In genomic region chr1:222979561-222979960, GRCh38 we compare ENCODE assay signal across 1 cellular context.
TF ChIP-seq lines count a peak whose summit lies in the region.

No MANE protein-coding gene starts in this region.

TF ChIP-seq in GM23338, 12 proteins besides CTCF, POLR2A, EP300 and RAD21 (continued from another document):
- TF ChIP-seq, protein P1, sequence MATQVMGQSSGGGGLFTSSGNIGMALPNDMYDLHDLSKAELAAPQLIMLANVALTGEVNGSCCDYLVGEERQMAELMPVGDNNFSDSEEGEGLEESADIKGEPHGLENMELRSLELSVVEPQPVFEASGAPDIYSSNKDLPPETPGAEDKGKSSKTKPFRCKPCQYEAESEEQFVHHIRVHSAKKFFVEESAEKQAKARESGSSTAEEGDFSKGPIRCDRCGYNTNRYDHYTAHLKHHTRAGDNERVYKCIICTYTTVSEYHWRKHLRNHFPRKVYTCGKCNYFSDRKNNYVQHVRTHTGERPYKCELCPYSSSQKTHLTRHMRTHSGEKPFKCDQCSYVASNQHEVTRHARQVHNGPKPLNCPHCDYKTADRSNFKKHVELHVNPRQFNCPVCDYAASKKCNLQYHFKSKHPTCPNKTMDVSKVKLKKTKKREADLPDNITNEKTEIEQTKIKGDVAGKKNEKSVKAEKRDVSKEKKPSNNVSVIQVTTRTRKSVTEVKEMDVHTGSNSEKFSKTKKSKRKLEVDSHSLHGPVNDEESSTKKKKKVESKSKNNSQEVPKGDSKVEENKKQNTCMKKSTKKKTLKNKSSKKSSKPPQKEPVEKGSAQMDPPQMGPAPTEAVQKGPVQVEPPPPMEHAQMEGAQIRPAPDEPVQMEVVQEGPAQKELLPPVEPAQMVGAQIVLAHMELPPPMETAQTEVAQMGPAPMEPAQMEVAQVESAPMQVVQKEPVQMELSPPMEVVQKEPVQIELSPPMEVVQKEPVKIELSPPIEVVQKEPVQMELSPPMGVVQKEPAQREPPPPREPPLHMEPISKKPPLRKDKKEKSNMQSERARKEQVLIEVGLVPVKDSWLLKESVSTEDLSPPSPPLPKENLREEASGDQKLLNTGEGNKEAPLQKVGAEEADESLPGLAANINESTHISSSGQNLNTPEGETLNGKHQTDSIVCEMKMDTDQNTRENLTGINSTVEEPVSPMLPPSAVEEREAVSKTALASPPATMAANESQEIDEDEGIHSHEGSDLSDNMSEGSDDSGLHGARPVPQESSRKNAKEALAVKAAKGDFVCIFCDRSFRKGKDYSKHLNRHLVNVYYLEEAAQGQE (IDR thresholded peaks at IDR 0.05; ENCODE audit: unreplicated experiment) = no peak
- TF ChIP-seq ZNF331 (CRISPR knock-in tag; IDR thresholded peaks at IDR 0.05; ENCODE audit: low read depth) (no peak), EZH2phosphoT487 (IDR thresholded peaks at IDR 0.05; ENCODE audit: unreplicated experiment) (no peak), CREB1 (CRISPR knock-in tag; IDR thresholded peaks at IDR 0.05; ENCODE audit: low read depth) (no peak)
- TF ChIP-seq, protein P2, sequence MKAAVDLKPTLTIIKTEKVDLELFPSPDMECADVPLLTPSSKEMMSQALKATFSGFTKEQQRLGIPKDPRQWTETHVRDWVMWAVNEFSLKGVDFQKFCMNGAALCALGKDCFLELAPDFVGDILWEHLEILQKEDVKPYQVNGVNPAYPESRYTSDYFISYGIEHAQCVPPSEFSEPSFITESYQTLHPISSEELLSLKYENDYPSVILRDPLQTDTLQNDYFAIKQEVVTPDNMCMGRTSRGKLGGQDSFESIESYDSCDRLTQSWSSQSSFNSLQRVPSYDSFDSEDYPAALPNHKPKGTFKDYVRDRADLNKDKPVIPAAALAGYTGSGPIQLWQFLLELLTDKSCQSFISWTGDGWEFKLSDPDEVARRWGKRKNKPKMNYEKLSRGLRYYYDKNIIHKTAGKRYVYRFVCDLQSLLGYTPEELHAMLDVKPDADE (IDR thresholded peaks at IDR 0.05) = no peak
